19 cellular contexts compared by ENCODE assay signal in genomic region chr4:171985129-171985528, GRCh38.
"Had no signal": no experiment of that assay in that cellular context is flagged by ENCODE, and none has a peak within 500 bp of the region (broad histone marks: within the 10 kb centered on the region; RNA-seq: fewer than 3 reads in every experiment).

No MANE protein-coding gene starts in this region.

- H3K4me3 ChIP-seq: heart left ventricle, lung, pancreas, thoracic aorta, upper lobe of right lung had no signal

- H3K4me1 Mint-ChIP-seq: brain; immature natural killer cell; naive thymus-derived CD4-positive, alpha-beta T cell; T-cell had no signal

- FAIRE-seq: pancreas had no signal

- H3K27ac ChIP-seq: foreskin keratinocyte, heart left ventricle, pancreas, thoracic aorta, upper lobe of right lung had no signal

- H3K27me3 ChIP-seq: foreskin keratinocyte, heart left ventricle, pancreas, upper lobe of right lung had no signal

- H3K27me3 Mint-ChIP-seq: brain; dendritic cell treated with granulocyte-macrophage colony-stimulating factor and Interleukin-4, amounts not matched to agents 40 ng/mL and 50 ng/mL, for 4 days; naive thymus-derived CD4-positive, alpha-beta T cell; T-cell had no signal

- H3K4me1 ChIP-seq: foreskin keratinocyte, heart left ventricle, pancreas, upper lobe of right lung had no signal

- DNase-seq: activated CD4-positive, alpha-beta T cell treated with anti-CD3 and anti-CD28 coated beads for 1 hour; activated CD4-positive, alpha-beta T cell treated with anti-CD3 and anti-CD28 coated beads, Interleukin-2, amount 50 U/mL, for 48 hours; activated effector memory CD4-positive, alpha-beta T cell treated with Interleukin-2 at 50 U/mL for 16 hours; amygdala; effector memory CD4-positive, alpha-beta T cell; foreskin keratinocyte; heart left ventricle; immature natural killer cell; naive thymus-derived CD4-positive, alpha-beta T cell; pancreas; stimulated activated CD4-positive, alpha-beta T cell treated with anti-CD3 and anti-CD28 coated beads, Interleukin-1b, Interleukin-23, amount 100 ng/mL, for 48 hours; T-cell; T-helper 9 cell; upper lobe of right lung had no signal

- H3K36me3 ChIP-seq: heart left ventricle, pancreas, thoracic aorta, upper lobe of right lung had no signal

- H3K27ac Mint-ChIP-seq: activated naive CD4-positive, alpha-beta T cell treated with anti-CD3 and anti-CD28 coated beads, Interleukin-2, amount 50 U/mL, for 72 hours; brain; dendritic cell treated with granulocyte-macrophage colony-stimulating factor and Interleukin-4, amounts not matched to agents 40 ng/mL and 50 ng/mL, for 4 days; immature natural killer cell; naive thymus-derived CD4-positive, alpha-beta T cell; T-cell had no signal

- H3K4me3 Mint-ChIP-seq: brain; dendritic cell treated with granulocyte-macrophage colony-stimulating factor and Interleukin-4, amounts not matched to agents 40 ng/mL and 50 ng/mL, for 4 days; immature natural killer cell; naive thymus-derived CD4-positive, alpha-beta T cell; T-cell had no signal

- H3K9me3 ChIP-seq: heart left ventricle, pancreas, thoracic aorta, upper lobe of right lung had no signal

- ATAC-seq: activated naive CD4-positive, alpha-beta T cell treated with anti-CD3 and anti-CD28 coated beads, Interleukin-2, amount 50 U/mL, for 72 hours; foreskin keratinocyte; heart left ventricle; naive thymus-derived CD4-positive, alpha-beta T cell; pancreas; T-cell; upper lobe of right lung had no signal

- H3K36me3 Mint-ChIP-seq: brain; immature natural killer cell; naive thymus-derived CD4-positive, alpha-beta T cell; T-cell had no signal
